13 cellular contexts compared by ENCODE assay signal in the genomic region with DNA sequence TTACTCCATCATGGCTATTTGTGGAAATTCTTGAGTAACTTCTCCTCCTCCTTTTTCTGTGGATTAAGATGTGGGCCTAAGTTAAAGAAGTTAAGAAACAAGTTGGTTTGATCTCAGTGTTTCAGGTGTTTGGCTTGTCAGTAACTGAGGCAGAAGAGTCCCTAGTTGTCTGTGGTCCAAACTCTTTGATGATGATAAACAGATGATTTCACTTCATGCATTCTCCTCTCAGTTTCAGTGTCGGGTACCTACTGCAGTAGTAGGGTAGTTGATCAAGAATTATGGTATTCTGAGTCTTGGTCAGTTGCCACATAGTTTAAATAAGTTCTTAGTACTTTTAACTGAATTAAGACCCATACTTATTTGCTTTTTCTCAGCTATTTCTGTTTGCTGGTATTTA.
DNase-seq lines count a peak whose midpoint lies in the region; ATAC-seq lines count a peak whose summit lies in the region.
"Had no signal": no experiment of that assay in that cellular context is flagged by ENCODE, and none has a peak within 500 bp of the region (broad histone marks: within the 10 kb centered on the region; RNA-seq: fewer than 3 reads in every experiment).

No MANE protein-coding gene starts in this region.

- peaks cover 3% of the 10 kb centered on the region for H3K36me3 Mint-ChIP-seq in activated naive CD4-positive, alpha-beta T cell treated with anti-CD3 and anti-CD28 coated beads for 36 hours (ENCODE audit: low read depth)
- H3K36me3 Mint-ChIP-seq in T-helper 17 cell (ENCODE audit: low read depth) = peaks cover 9% of the 10 kb centered on the region
- H3K36me3 Mint-ChIP-seq in stimulated activated naive CD8-positive, alpha-beta T cell treated with anti-CD3 and anti-CD28 coated beads, Interleukin-15, Interleukin-2, amounts not matched to agents 100 ng/mL and 50 ng/mL, for 24 hours (ENCODE audit: low read depth) = peaks cover 38% of the 10 kb centered on the region

- H3K27me3 Mint-ChIP-seq in activated naive CD4-positive, alpha-beta T cell treated with anti-CD3 and anti-CD28 coated beads for 36 hours (ENCODE audit: low read depth) = no peaks in the 10 kb centered on the region
- H3K27me3 Mint-ChIP-seq in T-helper 17 cell = no peaks in the 10 kb centered on the region
- no peaks in the 10 kb centered on the region for H3K27me3 Mint-ChIP-seq in stimulated activated naive CD8-positive, alpha-beta T cell treated with anti-CD3 and anti-CD28 coated beads, Interleukin-15, Interleukin-2, amounts not matched to agents 100 ng/mL and 50 ng/mL, for 24 hours

- CTCF ChIA-PET in activated naive CD4-positive, alpha-beta T cell treated with anti-CD3 and anti-CD28 coated beads for 36 hours (lab: Charles Lee) = no interaction called here

- peaks cover 76% of the 10 kb centered on the region for H3K4me1 Mint-ChIP-seq in activated naive CD4-positive, alpha-beta T cell treated with anti-CD3 and anti-CD28 coated beads for 36 hours (ENCODE audit: low read depth)
- peaks cover 53% of the 10 kb centered on the region for H3K4me1 Mint-ChIP-seq in T-helper 17 cell
- peaks cover 92% of the 10 kb centered on the region for H3K4me1 Mint-ChIP-seq in stimulated activated naive CD8-positive, alpha-beta T cell treated with anti-CD3 and anti-CD28 coated beads, Interleukin-15, Interleukin-2, amounts not matched to agents 100 ng/mL and 50 ng/mL, for 24 hours (ENCODE audit: low read depth)

- DNase-seq in activated naive CD4-positive, alpha-beta T cell treated with anti-CD3 and anti-CD28 coated beads for 36 hours = no peak
- DNase-seq in activated naive CD4-positive, alpha-beta T cell treated with anti-CD3 and anti-CD28 coated beads, Interleukin-2, amount 50 U/mL, for 16 hours = no peak
- DNase-seq in T-helper 17 cell (no peak), NCI-H1092 treated with DMSO at 0.1 percent for 48 hours (lab: John Stamatoyannopoulos, UW) (no peak), NCI-H2107 (lab: John Stamatoyannopoulos, UW) (no peak), T1000 (lab: John Stamatoyannopoulos, UW) (no peak)
- DNase-seq: activated effector memory CD4-positive, alpha-beta T cell treated with Interleukin-2 at 50 U/mL for 16 hours; NCI-H2029 treated with DMSO at 0.1 percent for 48 hours; WERI-Rb-1 had no signal

- H3K27ac Mint-ChIP-seq in activated naive CD4-positive, alpha-beta T cell treated with anti-CD3 and anti-CD28 coated beads for 36 hours = peak overlapping the region; percentile 5
- H3K27ac Mint-ChIP-seq in T-helper 17 cell = peak overlapping the region; percentile 71
- peak overlapping the region; percentile 73 for H3K27ac Mint-ChIP-seq in stimulated activated naive CD8-positive, alpha-beta T cell treated with anti-CD3 and anti-CD28 coated beads, Interleukin-15, Interleukin-2, amounts not matched to agents 100 ng/mL and 50 ng/mL, for 24 hours

- ATAC-seq in HG02870 (IDR thresholded peaks at IDR 0.05; ENCODE audit: unreplicated experiment) = peak; percentile 33
- ATAC-seq in T-helper 17 cell = no peak

- no peak overlapping the region for H3K4me3 Mint-ChIP-seq in activated naive CD4-positive, alpha-beta T cell treated with anti-CD3 and anti-CD28 coated beads for 36 hours
- peak overlapping the region; percentile 50 for H3K4me3 Mint-ChIP-seq in T-helper 17 cell
- peak overlapping the region; percentile 28 for H3K4me3 Mint-ChIP-seq in stimulated activated naive CD8-positive, alpha-beta T cell treated with anti-CD3 and anti-CD28 coated beads, Interleukin-15, Interleukin-2, amounts not matched to agents 100 ng/mL and 50 ng/mL, for 24 hours

- no peaks in the 10 kb centered on the region for H3K9me3 Mint-ChIP-seq in activated naive CD4-positive, alpha-beta T cell treated with anti-CD3 and anti-CD28 coated beads for 36 hours
- peaks cover 6% of the 10 kb centered on the region for H3K9me3 Mint-ChIP-seq in stimulated activated naive CD8-positive, alpha-beta T cell treated with anti-CD3 and anti-CD28 coated beads, Interleukin-15, Interleukin-2, amounts not matched to agents 100 ng/mL and 50 ng/mL, for 24 hours

- intact Hi-C loops in activated naive CD4-positive, alpha-beta T cell treated with anti-CD3 and anti-CD28 coated beads for 36 hours (cut with micrococcal nuclease) = loop anchor here (1.0 to 10.0 kb wide), 12 partner anchors 11 to 876 kb away; partner anchors contain the start of genes ADCY3, ATAD2B, CENPO and DNAJC27

- H3K9me3 ChIP-seq in T-helper 17 cell (ENCODE audit: control insufficient read depth, low read length, poor library complexity, severe bottlenecking) = no peaks in the 10 kb centered on the region
- H3K9me3 ChIP-seq: SJSA1, vagina had no signal

Comparison
In these comparisons a context has a peak if more than half of its experiments do, and no peak if none do; other contexts are left out.
1. H3K27ac Mint-ChIP-seq: peak in every context shown above with its lines; median percentile 73 in stimulated activated naive CD8-positive, alpha-beta T cell treated with anti-CD3 and anti-CD28 coated beads, Interleukin-15, Interleukin-2, amounts not matched to agents 100 ng/mL and 50 ng/mL, for 24 hours; 71 in T-helper 17 cell; 5 in activated naive CD4-positive, alpha-beta T cell treated with anti-CD3 and anti-CD28 coated beads for 36 hours.